ENCODE assay signal across 24 cellular contexts in the genomic region with DNA sequence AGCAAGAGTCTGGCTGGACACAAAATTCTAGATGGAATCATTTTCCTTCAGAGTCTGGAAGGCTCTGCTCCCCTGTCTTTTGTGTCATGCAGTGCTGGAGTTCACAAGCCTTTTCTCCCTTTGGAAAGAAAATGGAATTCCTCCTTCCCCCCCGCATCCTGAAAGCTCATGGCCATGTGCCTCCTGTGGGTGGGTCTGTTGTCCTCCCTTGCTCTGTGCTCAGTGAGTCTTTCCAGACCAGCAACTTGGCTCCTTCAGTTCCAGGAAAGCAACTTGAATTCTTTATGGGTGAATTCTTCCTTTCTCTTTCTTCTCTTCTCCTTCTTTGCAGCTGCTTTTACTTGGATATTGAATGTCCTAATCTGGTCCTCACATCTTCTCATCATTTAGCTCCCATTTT.
"Had no signal": no experiment of that assay in that cellular context is flagged by ENCODE, and none has a peak within 500 bp of the region (broad histone marks: within the 10 kb centered on the region; RNA-seq: fewer than 3 reads in every experiment).

No MANE protein-coding gene starts in this region.

- H3K9me3 ChIP-seq: adrenal gland, colonic mucosa, right lobe of liver had no signal

- H3K9ac ChIP-seq: parathyroid adenoma had no signal

- H3K36me3 ChIP-seq: adrenal gland, colonic mucosa, heart right ventricle, left ventricle myocardium inferior, right lobe of liver, tibial artery had no signal

- DNase-seq: activated CD4-positive, alpha-beta T cell treated with anti-CD3 and anti-CD28 coated beads, Interleukin-2, amount 50 U/mL, for 4 hours; activated CD8-positive, alpha-beta memory T cell treated with anti-CD3 and anti-CD28 coated beads for 24 hours; activated CD8-positive, alpha-beta memory T cell treated with anti-CD3 and anti-CD28 coated beads, Interleukin-2, amount 50 U/mL, for 4 hours; activated naive CD4-positive, alpha-beta T cell; activated T-cell treated with anti-CD3 and anti-CD28 coated beads, Interleukin-2, amount 50 U/mL, for 24 hours; adrenal gland; colonic mucosa; dorsolateral prefrontal cortex; heart right ventricle; immature natural killer cell; left ventricle myocardium inferior; midbrain; nucleus accumbens; right lobe of liver; stimulated activated CD4-positive, alpha-beta T cell treated with anti-CD3 and anti-CD28 coated beads, Interleukin-2, amount 100 ng/mL, for 24 hours; stimulated activated naive CD8-positive, alpha-beta T cell treated with anti-CD3 and anti-CD28 coated beads, Interleukin-15, amount 100 ng/mL, for 72 hours; T-helper 9 cell; tibial artery had no signal

- H3K27ac ChIP-seq: adrenal gland, colonic mucosa, dorsolateral prefrontal cortex, epithelial cell of prostate, heart right ventricle, left ventricle myocardium inferior, parathyroid adenoma, right lobe of liver, skin epidermis, tibial artery had no signal

- H3K79me2 ChIP-seq: parathyroid adenoma had no signal

- ATAC-seq: activated T-helper 17 cell treated with anti-CD3 and anti-CD28 coated beads, Interleukin-2, amount 50 U/mL, for 72 hours; heart right ventricle; natural killer cell treated with Interleukin-12 subunit alpha and Interleukin-12 subunit beta and Interleukin-15 and Interleukin-18, amount 100 ng/mL, for 72 hours; right lobe of liver; stimulated activated effector memory CD8-positive, alpha-beta T cell treated with anti-CD3 and anti-CD28 coated beads, Interleukin-12 subunit alpha, Interleukin-12 subunit beta, amount 100 ng/mL, for 72 hours; stimulated activated naive CD8-positive, alpha-beta T cell treated with anti-CD3 and anti-CD28 coated beads, Interleukin-15, amount 100 ng/mL, for 72 hours had no signal

- H3K4me1 ChIP-seq: adrenal gland, colonic mucosa, heart right ventricle, left ventricle myocardium inferior, parathyroid adenoma, right lobe of liver, tibial artery had no signal

- H3K4me3 ChIP-seq: adrenal gland, colonic mucosa, dorsolateral prefrontal cortex, heart right ventricle, left ventricle myocardium inferior, right lobe of liver, skin epidermis, tibial artery had no signal

- H3K27me3 ChIP-seq: adrenal gland, colonic mucosa, right lobe of liver had no signal
